In genomic region chr10:129754211-129755050, GRCh38 we compare ENCODE assay signal across 26 cellular contexts.
DNase-seq lines count a peak whose midpoint lies in the region; ATAC-seq and TF ChIP-seq lines count a peak whose summit lies in the region.
"Had no signal": no experiment of that assay in that cellular context is flagged by ENCODE, and none has a peak within 500 bp of the region (broad histone marks: within the 10 kb centered on the region; RNA-seq: fewer than 3 reads in every experiment).

No MANE protein-coding gene starts in this region.

- peak; percentile 37 for DNase-seq in NCI-H82 (lab: John Stamatoyannopoulos, UW)
- DNase-seq in NCI-H82 treated with DMSO at 0.1 percent for 48 hours (lab: John Stamatoyannopoulos, UW; ENCODE audit: unreplicated experiment) = no peak
- DNase-seq in GM23338 (ENCODE audit: low spot score) = no peak
- DNase-seq in esophagus muscularis mucosa (ENCODE audit: extremely low spot score) = peak; percentile 88
- DNase-seq in sciatic nerve (ENCODE audit: low spot score) = peak; percentile 2
- DNase-seq: 8988T; activated CD4-positive, alpha-beta T cell treated with anti-CD3 and anti-CD28 coated beads for 36 hours; activated naive CD8-positive, alpha-beta T cell treated with anti-CD3 and anti-CD28 coated beads for 36 hours; CD4-positive, alpha-beta T cell; effector CD4-positive, alpha-beta T cell; heart left ventricle; Karpas-422; midbrain; MV-4-11; NCI-H1694; NCI-H526; retina; stimulated activated CD4-positive, alpha-beta T cell treated with anti-CD3 and anti-CD28 coated beads, Interleukin-12 subunit alpha, Interleukin-12 subunit beta, amount 100 ng/mL, for 4 hours; stimulated activated CD4-positive, alpha-beta T cell treated with anti-CD3 and anti-CD28 coated beads, Interleukin-4, amount 100 ng/mL, for 4 hours; stimulated activated naive CD4-positive, alpha-beta T cell treated with Interleukin-2 at 50 U/mL for 16 hours; T-helper 17 cell had no signal

- H3K27me3 ChIP-seq in GM23338 (ENCODE audit: insufficient read depth) (no peaks in the 10 kb centered on the region), esophagus muscularis mucosa (no peaks in the 10 kb centered on the region)
- H3K27me3 ChIP-seq: heart left ventricle had no signal

- peaks cover 12% of the 10 kb centered on the region for H3K36me3 Mint-ChIP-seq in GM23338 (ENCODE audit: low read depth)

- ATAC-seq in GM23338 (peak; percentile 32; the same call in 1 of the 3 replicates), sciatic nerve (no peak), GM18519 (IDR thresholded peaks at IDR 0.05; ENCODE audit: low FRiP score, unreplicated experiment) (no peak), HG03135 (IDR thresholded peaks at IDR 0.05; ENCODE audit: unreplicated experiment) (no peak), GM18907 (IDR thresholded peaks at IDR 0.05; ENCODE audit: unreplicated experiment) (no peak)
- ATAC-seq: activated CD4-positive, alpha-beta T cell treated with anti-CD3 and anti-CD28 coated beads for 36 hours; heart left ventricle; left colon; natural killer cell; T-helper 17 cell had no signal

- H2AFZ ChIP-seq in GM23338 = no peak overlapping the region

- TF ChIP-seq POLR2A in esophagus muscularis mucosa (IDR thresholded peaks at IDR 0.05; ENCODE audit: low read depth) = no peak

- no peaks in the 10 kb centered on the region for H4K20me1 ChIP-seq in GM23338 (replicated peaks; ENCODE audit: insufficient read depth)

- intact Hi-C loops in esophagus muscularis mucosa (cut with DNase I) = no loop called here
- intact Hi-C loops in sciatic nerve (cut with DNase I) = loop anchor here (5.0 kb wide), 1 partner anchor 1168 kb away; no protein-coding TSS in a partner anchor

- peaks cover 3% of the 10 kb centered on the region; the same call in 2 of the 3 replicates for H3K4me1 Mint-ChIP-seq in GM23338
- H3K4me1 Mint-ChIP-seq: T-helper 17 cell had no signal

- peaks cover 31% of the 10 kb centered on the region for H3K9me3 Mint-ChIP-seq in GM23338

- no peaks in the 10 kb centered on the region for H3F3A ChIP-seq in GM23338 (replicated peaks; ENCODE audit: low read depth)

- TF ChIP-seq EP300 in esophagus muscularis mucosa (IDR thresholded peaks at IDR 0.05) = no peak

- 94% methylated on average over 8 of the region's 11 CpGs for WGBS in esophagus muscularis mucosa

- H3K27me3 Mint-ChIP-seq in GM23338 (ENCODE audit: insufficient read depth, low read depth, poor library complexity) = no peaks in the 10 kb centered on the region
- H3K27me3 Mint-ChIP-seq: activated CD4-positive, alpha-beta T cell treated with anti-CD3 and anti-CD28 coated beads for 36 hours; activated naive CD8-positive, alpha-beta T cell treated with anti-CD3 and anti-CD28 coated beads for 36 hours; CD4-positive, alpha-beta T cell; T-helper 17 cell had no signal

- H3K4me3 Mint-ChIP-seq in GM23338 = no peak overlapping the region
- H3K4me3 Mint-ChIP-seq: activated CD4-positive, alpha-beta T cell treated with anti-CD3 and anti-CD28 coated beads for 36 hours; activated naive CD8-positive, alpha-beta T cell treated with anti-CD3 and anti-CD28 coated beads for 36 hours; CD4-positive, alpha-beta T cell; natural killer cell; T-helper 17 cell had no signal

- TF ChIP-seq CTCF in GM23338 (conservative IDR thresholded peaks at IDR 0.05; ENCODE audit: low read depth in 2 of 2) = no peak
- TF ChIP-seq CTCF in esophagus muscularis mucosa (IDR thresholded peaks at IDR 0.05) = no peak

- peaks cover 4 to 27% (median 12%) of the 10 kb centered on the region in 4 donors for H3K9me3 ChIP-seq in esophagus muscularis mucosa

- H3K4me1 ChIP-seq in GM23338 (ENCODE audit: insufficient read depth) (no peaks in the 10 kb centered on the region), esophagus muscularis mucosa (peaks cover 0 to 15% (median 9%) of the 10 kb centered on the region in 4 donors)

- no peaks in the 10 kb centered on the region for H3K79me2 ChIP-seq in GM23338 (replicated peaks; ENCODE audit: insufficient read depth)

- 0 out of 2 replicates have a peak, but pooled peaks cover 4% of the 10 kb centered on the region for H3K9me2 ChIP-seq in GM23338 (ENCODE audit: insufficient read depth)

- H3K4me3 ChIP-seq in GM23338 = no peak overlapping the region
- H3K4me3 ChIP-seq in esophagus muscularis mucosa = no peak overlapping the region
- H3K4me3 ChIP-seq: heart left ventricle had no signal

- no peak overlapping the region for H3K27ac Mint-ChIP-seq in GM23338
- H3K27ac Mint-ChIP-seq: activated CD4-positive, alpha-beta T cell treated with anti-CD3 and anti-CD28 coated beads for 36 hours; activated naive CD8-positive, alpha-beta T cell treated with anti-CD3 and anti-CD28 coated beads for 36 hours; CD4-positive, alpha-beta T cell; natural killer cell; T-helper 17 cell had no signal

- no peaks in the 10 kb centered on the region for H3K36me3 ChIP-seq in GM23338 (ENCODE audit: insufficient read depth)
- H3K36me3 ChIP-seq in esophagus muscularis mucosa = peaks cover 0 to 6% (median 0%) of the 10 kb centered on the region in 4 donors

- H3K4me2 ChIP-seq in GM23338 = no peak overlapping the region

- H3K27ac ChIP-seq in GM23338 (ENCODE audit: low read depth) (no peak overlapping the region), esophagus muscularis mucosa (replicated peaks in 1 of 4) (no peak overlapping the region)
- H3K27ac ChIP-seq: heart left ventricle had no signal

TF ChIP-seq in GM23338, 12 proteins besides CTCF, POLR2A, EP300 and RAD21 (continues in another document):
- no peak for TF ChIP-seq JUNB (IDR thresholded peaks at IDR 0.05; ENCODE audit: unreplicated experiment)
- TF ChIP-seq NANOG (IDR thresholded peaks at IDR 0.05; ENCODE audit: borderline replicate concordance) = no peak
- TF ChIP-seq ZNF331 (CRISPR knock-in tag; IDR thresholded peaks at IDR 0.05; ENCODE audit: low read depth) = no peak
- no peak for TF ChIP-seq EZH2 (IDR thresholded peaks at IDR 0.05; ENCODE audit: low read depth, unreplicated experiment)
- TF ChIP-seq, protein P1, sequence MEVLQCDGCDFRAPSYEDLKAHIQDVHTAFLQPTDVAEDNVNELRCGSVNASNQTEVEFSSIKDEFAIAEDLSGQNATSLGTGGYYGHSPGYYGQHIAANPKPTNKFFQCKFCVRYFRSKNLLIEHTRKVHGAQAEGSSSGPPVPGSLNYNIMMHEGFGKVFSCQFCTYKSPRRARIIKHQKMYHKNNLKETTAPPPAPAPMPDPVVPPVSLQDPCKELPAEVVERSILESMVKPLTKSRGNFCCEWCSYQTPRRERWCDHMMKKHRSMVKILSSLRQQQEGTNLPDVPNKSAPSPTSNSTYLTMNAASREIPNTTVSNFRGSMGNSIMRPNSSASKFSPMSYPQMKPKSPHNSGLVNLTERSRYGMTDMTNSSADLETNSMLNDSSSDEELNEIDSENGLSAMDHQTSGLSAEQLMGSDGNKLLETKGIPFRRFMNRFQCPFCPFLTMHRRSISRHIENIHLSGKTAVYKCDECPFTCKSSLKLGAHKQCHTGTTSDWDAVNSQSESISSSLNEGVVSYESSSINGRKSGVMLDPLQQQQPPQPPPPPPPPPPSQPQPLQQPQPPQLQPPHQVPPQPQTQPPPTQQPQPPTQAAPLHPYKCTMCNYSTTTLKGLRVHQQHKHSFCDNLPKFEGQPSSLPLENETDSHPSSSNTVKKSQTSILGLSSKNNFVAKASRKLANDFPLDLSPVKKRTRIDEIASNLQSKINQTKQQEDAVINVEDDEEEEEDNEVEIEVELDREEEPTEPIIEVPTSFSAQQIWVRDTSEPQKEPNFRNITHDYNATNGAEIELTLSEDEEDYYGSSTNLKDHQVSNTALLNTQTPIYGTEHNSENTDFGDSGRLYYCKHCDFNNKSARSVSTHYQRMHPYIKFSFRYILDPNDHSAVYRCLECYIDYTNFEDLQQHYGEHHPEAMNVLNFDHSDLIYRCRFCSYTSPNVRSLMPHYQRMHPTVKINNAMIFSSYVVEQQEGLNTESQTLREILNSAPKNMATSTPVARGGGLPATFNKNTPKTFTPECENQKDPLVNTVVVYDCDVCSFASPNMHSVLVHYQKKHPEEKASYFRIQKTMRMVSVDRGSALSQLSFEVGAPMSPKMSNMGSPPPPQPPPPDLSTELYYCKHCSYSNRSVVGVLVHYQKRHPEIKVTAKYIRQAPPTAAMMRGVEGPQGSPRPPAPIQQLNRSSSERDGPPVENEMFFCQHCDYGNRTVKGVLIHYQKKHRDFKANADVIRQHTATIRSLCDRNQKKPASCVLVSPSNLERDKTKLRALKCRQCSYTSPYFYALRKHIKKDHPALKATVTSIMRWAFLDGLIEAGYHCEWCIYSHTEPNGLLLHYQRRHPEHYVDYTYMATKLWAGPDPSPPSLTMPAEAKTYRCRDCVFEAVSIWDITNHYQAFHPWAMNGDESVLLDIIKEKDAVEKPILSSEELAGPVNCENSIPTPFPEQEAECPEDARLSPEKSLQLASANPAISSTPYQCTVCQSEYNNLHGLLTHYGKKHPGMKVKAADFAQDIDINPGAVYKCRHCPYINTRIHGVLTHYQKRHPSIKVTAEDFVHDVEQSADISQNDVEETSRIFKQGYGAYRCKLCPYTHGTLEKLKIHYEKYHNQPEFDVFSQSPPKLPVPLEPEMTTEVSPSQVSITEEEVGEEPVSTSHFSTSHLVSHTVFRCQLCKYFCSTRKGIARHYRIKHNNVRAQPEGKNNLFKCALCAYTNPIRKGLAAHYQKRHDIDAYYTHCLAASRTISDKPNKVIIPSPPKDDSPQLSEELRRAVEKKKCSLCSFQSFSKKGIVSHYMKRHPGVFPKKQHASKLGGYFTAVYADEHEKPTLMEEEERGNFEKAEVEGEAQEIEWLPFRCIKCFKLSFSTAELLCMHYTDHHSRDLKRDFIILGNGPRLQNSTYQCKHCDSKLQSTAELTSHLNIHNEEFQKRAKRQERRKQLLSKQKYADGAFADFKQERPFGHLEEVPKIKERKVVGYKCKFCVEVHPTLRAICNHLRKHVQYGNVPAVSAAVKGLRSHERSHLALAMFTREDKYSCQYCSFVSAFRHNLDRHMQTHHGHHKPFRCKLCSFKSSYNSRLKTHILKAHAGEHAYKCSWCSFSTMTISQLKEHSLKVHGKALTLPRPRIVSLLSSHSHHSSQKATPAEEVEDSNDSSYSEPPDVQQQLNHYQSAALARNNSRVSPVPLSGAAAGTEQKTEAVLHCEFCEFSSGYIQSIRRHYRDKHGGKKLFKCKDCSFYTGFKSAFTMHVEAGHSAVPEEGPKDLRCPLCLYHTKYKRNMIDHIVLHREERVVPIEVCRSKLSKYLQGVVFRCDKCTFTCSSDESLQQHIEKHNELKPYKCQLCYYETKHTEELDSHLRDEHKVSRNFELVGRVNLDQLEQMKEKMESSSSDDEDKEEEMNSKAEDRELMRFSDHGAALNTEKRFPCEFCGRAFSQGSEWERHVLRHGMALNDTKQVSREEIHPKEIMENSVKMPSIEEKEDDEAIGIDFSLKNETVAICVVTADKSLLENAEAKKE (CRISPR knock-in tag; IDR thresholded peaks at IDR 0.05) = no peak

Comparison
In these comparisons a context has a peak if more than half of its experiments do, and no peak if none do; other contexts are left out.
1. DNase-seq: peak in NCI-H82 (single experiment), esophagus muscularis mucosa (single experiment) and sciatic nerve (single experiment); none in NCI-H82 treated with DMSO at 0.1 percent for 48 hours (single experiment) and GM23338 (single experiment).